27 cellular contexts compared by ENCODE assay signal in the genomic region with DNA sequence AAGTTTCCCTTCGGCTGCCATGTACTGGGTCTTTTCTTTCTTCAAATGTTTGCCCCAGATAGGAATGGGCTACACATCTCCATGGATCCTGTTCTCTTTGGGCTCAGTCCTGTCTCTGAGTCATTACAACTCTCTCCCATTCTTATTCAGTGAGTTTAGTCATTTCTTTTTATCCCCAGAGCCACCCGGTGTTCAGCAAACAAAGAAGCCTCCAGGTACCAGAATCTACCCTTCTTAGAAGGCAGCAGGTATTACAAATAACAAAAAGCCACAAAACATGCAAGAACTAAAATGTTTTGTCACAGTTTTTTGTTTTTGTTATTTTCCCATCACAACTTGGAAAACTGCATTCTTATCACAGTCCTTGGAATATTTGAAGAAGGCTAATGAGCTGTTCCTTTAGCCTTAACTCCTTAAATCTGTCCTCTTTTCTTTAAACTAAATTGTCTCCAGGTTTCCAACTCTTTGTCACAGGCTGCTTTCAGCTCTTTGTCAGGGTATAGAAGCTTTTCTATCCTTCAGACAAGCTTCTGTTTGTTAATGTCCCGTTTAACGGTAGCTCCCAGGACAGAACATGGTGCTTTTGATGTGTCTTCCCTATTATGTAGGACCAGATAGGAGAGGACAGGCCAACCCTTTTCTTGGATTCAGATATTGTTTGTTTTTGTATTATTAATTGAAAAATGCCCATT.
DNase-seq lines count a peak whose midpoint lies in the region; ATAC-seq, FAIRE-seq and TF ChIP-seq lines count a peak whose summit lies in the region.
"Had no signal": no experiment of that assay in that cellular context is flagged by ENCODE, and none has a peak within 500 bp of the region (broad histone marks: within the 10 kb centered on the region; RNA-seq: fewer than 3 reads in every experiment).

No MANE protein-coding gene starts in this region.

- peak overlapping the region; percentile 20; the same call in 1 of the 2 replicates for H3K4me2 ChIP-seq in K562 (ENCODE audit: insufficient read depth, low read length)

- peak overlapping the region; percentile 61 for H2AFZ ChIP-seq in K562 (ENCODE audit: low read depth, low read length)

- TF ChIP-seq RAD21 in K562 (CRISPR knock-in tag; conservative IDR thresholded peaks at IDR 0.05 in 1 of 2, IDR thresholded peaks at IDR 0.05 in 1 of 2): no peak

- no peak for TF ChIP-seq CTCF in MCF 10A (IDR thresholded peaks at IDR 0.05; ENCODE audit: unreplicated experiment)
- TF ChIP-seq CTCF in breast epithelium (IDR thresholded peaks at IDR 0.05): no peak
- no peak for TF ChIP-seq CTCF in K562 (IDR thresholded peaks at IDR 0.05 in 2 of 3, conservative IDR thresholded peaks at IDR 0.05 in 1 of 3; ENCODE audit: insufficient read depth in 2 of 3, low read depth in 1 of 3, low read length in 3 of 3)

- no peak overlapping the region for H3K4me3 ChIP-seq in breast epithelium
- no peak overlapping the region for H3K4me3 ChIP-seq in K562
- H3K4me3 ChIP-seq in iPS-20b (ENCODE audit: low read length): peak overlapping the region; percentile 21; the same call in 1 of the 2 replicates
- H3K4me3 ChIP-seq: adrenal gland, dorsolateral prefrontal cortex, esophagus squamous epithelium, HAP-1, prostate gland, SK-N-MC had no signal

- BruUV-seq in MCF 10A (replicated peaks; lab: Mats Ljungman, UMichigan) (no TSS peak), K562 (replicated peaks; lab: Mats Ljungman, UMichigan) (no TSS peak)

- 13% methylated on average over 4 of the region's 4 CpGs for WGBS in K562 (ENCODE audit: insufficient coverage, low coverage, missing lambda C conversion rate)

- peaks cover 18% of the 10 kb centered on the region for H3K4me1 Mint-ChIP-seq in MCF 10A (ENCODE audit: insufficient read depth, unreplicated experiment)
- peaks cover 6% of the 10 kb centered on the region for H3K4me1 Mint-ChIP-seq in stimulated activated memory B cell treated with anti-CD40 and anti-IgM and Interleukin-4, amounts not matched to agents 10 μg/mL and 1 μg/mL and 100 μg/mL, for 72 hours
- peaks cover 8% of the 10 kb centered on the region for H3K4me1 Mint-ChIP-seq in activated CD4-positive, alpha-beta T cell treated with anti-CD3 and anti-CD28 coated beads for 36 hours

- H3K9me1 ChIP-seq in K562 (ENCODE audit: control insufficient read depth, insufficient read depth, low read length): no peaks in the 10 kb centered on the region

- no peaks in the 10 kb centered on the region for H3K27me3 Mint-ChIP-seq in MCF 10A (ENCODE audit: insufficient read depth, unreplicated experiment)
- H3K27me3 Mint-ChIP-seq in stimulated activated memory B cell treated with anti-CD40 and anti-IgM and Interleukin-4, amounts not matched to agents 10 μg/mL and 1 μg/mL and 100 μg/mL, for 72 hours: no peaks in the 10 kb centered on the region
- no peaks in the 10 kb centered on the region for H3K27me3 Mint-ChIP-seq in activated CD4-positive, alpha-beta T cell treated with anti-CD3 and anti-CD28 coated beads for 36 hours

- H3K27ac ChIP-seq in breast epithelium (no peak overlapping the region), K562 (ENCODE audit: extremely low read depth, low read depth, low read length) (peak overlapping the region; percentile 79; the same call in 2 of the 3 replicates), iPS-20b (ENCODE audit: low read length) (peak overlapping the region; percentile 23)
- H3K27ac ChIP-seq: adrenal gland, dorsolateral prefrontal cortex, esophagus squamous epithelium, prostate gland, SK-N-MC had no signal

- H4K20me1 ChIP-seq in K562 (replicated peaks; ENCODE audit: control insufficient read depth, insufficient read depth, low read length): no peaks in the 10 kb centered on the region

- H3K9ac ChIP-seq in K562 (ENCODE audit: insufficient read depth in 1 of 2, low read depth in 2 of 2, low read length in 2 of 2): no peak overlapping the region
- peak overlapping the region; percentile 57; the same call in 1 of the 2 replicates for H3K9ac ChIP-seq in iPS-20b (ENCODE audit: low read depth, low read length)

- H3K27me3 ChIP-seq in breast epithelium: no peaks in the 10 kb centered on the region
- no peaks in the 10 kb centered on the region for H3K27me3 ChIP-seq in K562 (ENCODE audit: control insufficient read depth in 2 of 2, insufficient read depth in 2 of 2, low read length in 2 of 2)
- no peaks in the 10 kb centered on the region for H3K27me3 ChIP-seq in iPS-20b (ENCODE audit: insufficient read depth, low read length)
- H3K27me3 ChIP-seq: adrenal gland, dorsolateral prefrontal cortex had no signal

- in situ Hi-C loops in K562 (cut with MboI): no loop called here

- H3K9me3 Mint-ChIP-seq in MCF 10A (ENCODE audit: unreplicated experiment): no peaks in the 10 kb centered on the region
- no peaks in the 10 kb centered on the region for H3K9me3 Mint-ChIP-seq in stimulated activated memory B cell treated with anti-CD40 and anti-IgM and Interleukin-4, amounts not matched to agents 10 μg/mL and 1 μg/mL and 100 μg/mL, for 72 hours
- H3K9me3 Mint-ChIP-seq in activated CD4-positive, alpha-beta T cell treated with anti-CD3 and anti-CD28 coated beads for 36 hours (ENCODE audit: low read depth): no peaks in the 10 kb centered on the region
- H3K9me3 Mint-ChIP-seq: natural killer cell treated with Interleukin-12 subunit alpha and Interleukin-12 subunit beta and Interleukin-15 and Interleukin-18, amount 100 ng/mL, for 72 hours had no signal

- ATAC-seq in K562 (peak; percentile 56), GM21723 (IDR thresholded peaks at IDR 0.05; ENCODE audit: unreplicated experiment) (no peak)
- ATAC-seq in stimulated activated memory B cell treated with anti-CD40 and anti-IgM and Interleukin-4, amounts not matched to agents 10 μg/mL and 1 μg/mL and 100 μg/mL, for 72 hours: no peak
- ATAC-seq in activated CD4-positive, CD25-positive, alpha-beta regulatory T cell treated with anti-CD3 and anti-CD28 coated beads, Interleukin-2, amount 50 U/mL, for 24 hours: no peak
- no peak for ATAC-seq in activated CD4-positive, alpha-beta T cell treated with anti-CD3 and anti-CD28 coated beads for 36 hours
- ATAC-seq: activated CD8-positive, alpha-beta memory T cell treated with anti-CD3 and anti-CD28 coated beads, Interleukin-2, amount 10 ng/mL, durations not matched to agents 7 days and 5 days; natural killer cell treated with Interleukin-12 subunit alpha and Interleukin-12 subunit beta and Interleukin-15 and Interleukin-18, amount 100 ng/mL, for 72 hours had no signal

- H3K9me3 ChIP-seq in breast epithelium: no peaks in the 10 kb centered on the region
- H3K9me3 ChIP-seq in K562 (replicated peaks; ENCODE audit: control insufficient read depth, insufficient read depth, low read depth, low read length): no peaks in the 10 kb centered on the region
- no peaks in the 10 kb centered on the region for H3K9me3 ChIP-seq in iPS-20b (ENCODE audit: insufficient read depth, low read depth, low read length)
- H3K9me3 ChIP-seq: adrenal gland, esophagus squamous epithelium, HAP-1, prostate gland had no signal

- TF ChIP-seq EP300 in K562 (IDR thresholded peaks at IDR 0.05; ENCODE audit: low read length): no peak

- intact Hi-C loops in MCF 10A (cut with micrococcal nuclease) (no loop called here), breast epithelium (cut with DNase I; ENCODE audit: low total_unique reads) (no loop called here), K562 (cut with micrococcal nuclease) (no loop called here)
- intact Hi-C loops in activated CD4-positive, alpha-beta T cell treated with anti-CD3 and anti-CD28 coated beads for 36 hours (cut with DNase I, micrococcal nuclease): no loop called here

- DNase-seq in MCF 10A (ENCODE audit: unreplicated experiment) (peak; percentile 8), breast epithelium (ENCODE audit: low spot score in 2 of 2) (no peak), K562 (ENCODE audit: extremely low read depth in 1 of 4, low spot score in 3 of 4) (peak; percentile 13 to 59 (median 32))
- DNase-seq in activated CD4-positive, alpha-beta T cell treated with anti-CD3 and anti-CD28 coated beads for 36 hours: no peak
- DNase-seq: activated CD4-positive, alpha-beta T cell treated with anti-CD3 and anti-CD28 coated beads for 1 hour; activated CD8-positive, alpha-beta memory T cell treated with anti-CD3 and anti-CD28 coated beads, Interleukin-2, amount 10 ng/mL, durations not matched to agents 7 days and 5 days; activated effector memory CD4-positive, alpha-beta T cell treated with Interleukin-2 at 50 U/mL for 16 hours; adrenal gland; C1 segment of cervical spinal cord; caudate nucleus; dorsolateral prefrontal cortex; esophagus squamous epithelium; head of caudate nucleus; kidney; NCI-H1436 treated with DMSO at 0.1 percent for 48 hours; NCI-H774; small intestine; stimulated activated CD4-positive, alpha-beta T cell treated with anti-CD3 and anti-CD28 coated beads, Interleukin-4, amount 100 ng/mL, for 4 hours; T-helper 9 cell had no signal

- TF ChIP-seq POLR2A in breast epithelium (IDR thresholded peaks at IDR 0.05) (no peak), K562 (conservative IDR thresholded peaks at IDR 0.05) (no peak)

- H3K36me3 ChIP-seq in breast epithelium (no peaks in the 10 kb centered on the region), K562 (ENCODE audit: control insufficient read depth, insufficient read depth, low read length) (no peaks in the 10 kb centered on the region), iPS-20b (ENCODE audit: insufficient read depth, low read depth, low read length) (no peaks in the 10 kb centered on the region)
- H3K36me3 ChIP-seq: adrenal gland, esophagus squamous epithelium, HAP-1, prostate gland had no signal

- no peak overlapping the region for H3K4me3 Mint-ChIP-seq in MCF 10A (ENCODE audit: unreplicated experiment)
- H3K4me3 Mint-ChIP-seq in stimulated activated memory B cell treated with anti-CD40 and anti-IgM and Interleukin-4, amounts not matched to agents 10 μg/mL and 1 μg/mL and 100 μg/mL, for 72 hours: no peak overlapping the region
- H3K4me3 Mint-ChIP-seq in activated CD4-positive, alpha-beta T cell treated with anti-CD3 and anti-CD28 coated beads for 36 hours: no peak overlapping the region
- H3K4me3 Mint-ChIP-seq: activated CD8-positive, alpha-beta memory T cell treated with anti-CD3 and anti-CD28 coated beads, Interleukin-2, amount 10 ng/mL, durations not matched to agents 7 days and 5 days; natural killer cell treated with Interleukin-12 subunit alpha and Interleukin-12 subunit beta and Interleukin-15 and Interleukin-18, amount 100 ng/mL, for 72 hours had no signal

- H3K4me1 ChIP-seq in breast epithelium: no peaks in the 10 kb centered on the region
- H3K4me1 ChIP-seq in K562 (replicated peaks in 1 of 2; ENCODE audit: control insufficient read depth in 2 of 2, insufficient read depth in 2 of 2, low read length in 2 of 2): peaks cover 0 to 13% of the 10 kb centered on the region in 2 experiments; a peak in 2 of 5 replicates
- peaks cover 26% of the 10 kb centered on the region for H3K4me1 ChIP-seq in iPS-20b (ENCODE audit: insufficient read depth, low read length)
- H3K4me1 ChIP-seq: adrenal gland, HAP-1, prostate gland had no signal

- FAIRE-seq in K562 (lab: Jason Lieb, UNC): peak; percentile 63
- FAIRE-seq: small intestine had no signal

- POLR2A ChIA-PET in MCF 10A (lab: Yijun Ruan, JAX) (no interaction called here), K562 (lab: Yijun Ruan, JAX) (interaction anchor here (0.7 kb wide), 1 partner anchor 9 kb away, joined by 3 read pairs; no protein-coding TSS in a partner anchor)
- POLR2A ChIA-PET in activated CD4-positive, alpha-beta T cell treated with anti-CD3 and anti-CD28 coated beads for 36 hours (lab: Charles Lee): no interaction called here

- CTCF ChIA-PET in MCF 10A (lab: Yijun Ruan, JAX): interaction anchor here (0.6 kb wide), 1 partner anchor 123 kb away, joined by 3 read pairs; no protein-coding TSS in a partner anchor
- CTCF ChIA-PET in K562 (lab: Yijun Ruan, JAX; ENCODE audit: low intra/inter-chr PET ratio): no interaction called here
- CTCF ChIA-PET in activated CD4-positive, alpha-beta T cell treated with anti-CD3 and anti-CD28 coated beads for 36 hours (lab: Charles Lee): interaction anchor here (0.7 kb wide), 1 partner anchor 112 kb away, joined by 3 read pairs; no protein-coding TSS in a partner anchor

- no peak overlapping the region for H3K27ac Mint-ChIP-seq in MCF 10A (ENCODE audit: low read depth, unreplicated experiment)
- no peak overlapping the region for H3K27ac Mint-ChIP-seq in stimulated activated memory B cell treated with anti-CD40 and anti-IgM and Interleukin-4, amounts not matched to agents 10 μg/mL and 1 μg/mL and 100 μg/mL, for 72 hours
- no peak overlapping the region for H3K27ac Mint-ChIP-seq in activated CD4-positive, alpha-beta T cell treated with anti-CD3 and anti-CD28 coated beads for 36 hours
- H3K27ac Mint-ChIP-seq: activated CD8-positive, alpha-beta memory T cell treated with anti-CD3 and anti-CD28 coated beads, Interleukin-2, amount 10 ng/mL, durations not matched to agents 7 days and 5 days; natural killer cell treated with Interleukin-12 subunit alpha and Interleukin-12 subunit beta and Interleukin-15 and Interleukin-18, amount 100 ng/mL, for 72 hours had no signal

- no peaks in the 10 kb centered on the region for H3K36me3 Mint-ChIP-seq in MCF 10A (ENCODE audit: insufficient read depth, unreplicated experiment)
- no peaks in the 10 kb centered on the region for H3K36me3 Mint-ChIP-seq in stimulated activated memory B cell treated with anti-CD40 and anti-IgM and Interleukin-4, amounts not matched to agents 10 μg/mL and 1 μg/mL and 100 μg/mL, for 72 hours
- H3K36me3 Mint-ChIP-seq in activated CD4-positive, alpha-beta T cell treated with anti-CD3 and anti-CD28 coated beads for 36 hours (ENCODE audit: low read depth): no peaks in the 10 kb centered on the region
- H3K36me3 Mint-ChIP-seq: activated CD8-positive, alpha-beta memory T cell treated with anti-CD3 and anti-CD28 coated beads, Interleukin-2, amount 10 ng/mL, durations not matched to agents 7 days and 5 days; natural killer cell treated with Interleukin-12 subunit alpha and Interleukin-12 subunit beta and Interleukin-15 and Interleukin-18, amount 100 ng/mL, for 72 hours had no signal

- H3K79me2 ChIP-seq in K562 (ENCODE audit: control insufficient read depth, insufficient read depth, low read length): no peaks in the 10 kb centered on the region

Comparison
In these comparisons a context has a peak if more than half of its experiments do, and no peak if none do; other contexts are left out.
1. DNase-seq: peak in MCF 10A (single experiment) and K562 (4 of 4); none in breast epithelium (0 of 2) and activated CD4-positive, alpha-beta T cell treated with anti-CD3 and anti-CD28 coated beads for 36 hours (single experiment).
2. H3K27ac ChIP-seq: peak in K562 (single experiment) and iPS-20b (single experiment); none in breast epithelium (0 of 2).